ENCODE assay signal across 14 cellular contexts in genomic region chr12:24595652-24596235, GRCh38.
DNase-seq lines count a peak whose midpoint lies in the region; ATAC-seq and TF ChIP-seq lines count a peak whose summit lies in the region.
"Had no signal": no experiment of that assay in that cellular context is flagged by ENCODE, and none has a peak within 500 bp of the region (broad histone marks: within the 10 kb centered on the region; RNA-seq: fewer than 3 reads in every experiment).

No MANE protein-coding gene starts in this region.

- H3F3A ChIP-seq in neural progenitor cell (ENCODE audit: low read depth): peaks cover 2% of the 10 kb centered on the region

- POLR2A ChIA-PET in CD4-positive, alpha-beta T cell (lab: Charles Lee): no interaction called here

- WGBS in upper lobe of left lung, 2 donors: 69 to 74% methylated on average over 3 of the region's 3 CpGs

- no peaks in the 10 kb centered on the region for H3K79me2 ChIP-seq in neural progenitor cell (ENCODE audit: low read depth)

- TF ChIP-seq POLR2A in upper lobe of left lung (IDR thresholded peaks at IDR 0.05): no peak

- H3K4me1 ChIP-seq in neural progenitor cell (peaks cover 13% of the 10 kb centered on the region), upper lobe of left lung (no peaks in the 10 kb centered on the region)

- no peak overlapping the region for H3K27ac Mint-ChIP-seq in neural progenitor cell
- no peak overlapping the region for H3K27ac Mint-ChIP-seq in CD4-positive, alpha-beta T cell
- H3K27ac Mint-ChIP-seq: activated T-helper 2 cell treated with anti-CD3 and anti-CD28 coated beads, Interferon-gamma antibody, Interleukin-2, Interleukin-4, amounts not matched to agents 10 μg/mL and 5 μg/mL and 100 μg/mL, durations not matched to agents 14 hours and 24 hours and 36 hours; T-cell had no signal

- CTCF ChIA-PET in CD4-positive, alpha-beta T cell (lab: Charles Lee): no interaction called here

- no peaks in the 10 kb centered on the region for H3K36me3 ChIP-seq in neural progenitor cell
- H3K36me3 ChIP-seq in upper lobe of left lung: no peaks in the 10 kb centered on the region

- intact Hi-C loops in CD4-positive, alpha-beta T cell (cut with DNase I, micrococcal nuclease): no loop called here

- H3K9me3 ChIP-seq in neural progenitor cell (ENCODE audit: low read depth) (no peaks in the 10 kb centered on the region), upper lobe of left lung (no peaks in the 10 kb centered on the region)
- H3K9me3 ChIP-seq in CD4-positive, alpha-beta T cell (ENCODE audit: control insufficient read depth, low read length): no peaks in the 10 kb centered on the region

- H3K27ac ChIP-seq in neural progenitor cell (no peak overlapping the region), upper lobe of left lung (no peak overlapping the region)
- H3K27ac ChIP-seq in CD4-positive, alpha-beta T cell (ENCODE audit: low read depth, low read length): no peak overlapping the region

- peaks cover 19% of the 10 kb centered on the region for H3K4me1 Mint-ChIP-seq in neural progenitor cell
- H3K4me1 Mint-ChIP-seq in CD4-positive, alpha-beta T cell (ENCODE audit: low read depth): no peaks in the 10 kb centered on the region
- H3K4me1 Mint-ChIP-seq: T-cell had no signal

- H4K20me1 ChIP-seq in neural progenitor cell (ENCODE audit: low read depth): no peaks in the 10 kb centered on the region

- TF ChIP-seq CTCF in choroid plexus epithelial cell (conservative IDR thresholded peaks at IDR 0.05; ENCODE audit: low read depth, low read length) (peak; percentile 76), neural progenitor cell (IDR thresholded peaks at IDR 0.05) (peak; percentile 55), upper lobe of left lung (IDR thresholded peaks at IDR 0.05) (no peak)
- TF ChIP-seq CTCF in CD4-positive, alpha-beta T cell (IDR thresholded peaks at IDR 0.05): no peak

- TF ChIP-seq EP300 in upper lobe of left lung (IDR thresholded peaks at IDR 0.05): no peak

- no peaks in the 10 kb centered on the region for H3K27me3 Mint-ChIP-seq in neural progenitor cell (ENCODE audit: insufficient read depth, low read depth)
- H3K27me3 Mint-ChIP-seq in CD4-positive, alpha-beta T cell: no peaks in the 10 kb centered on the region
- H3K27me3 Mint-ChIP-seq: T-cell had no signal

- no peak overlapping the region for H3K4me2 ChIP-seq in neural progenitor cell

- no peaks in the 10 kb centered on the region for H3K36me3 Mint-ChIP-seq in neural progenitor cell
- no peaks in the 10 kb centered on the region for H3K36me3 Mint-ChIP-seq in CD4-positive, alpha-beta T cell (ENCODE audit: low read depth)
- H3K36me3 Mint-ChIP-seq: T-cell had no signal

- peak; percentile 63 for ATAC-seq in GM18868 (IDR thresholded peaks at IDR 0.05; ENCODE audit: unreplicated experiment)
- no peak for ATAC-seq in upper lobe of left lung (ENCODE audit: low FRiP score in 2 of 2)
- no peak for ATAC-seq in CD4-positive, alpha-beta T cell (ENCODE audit: poor library complexity)
- ATAC-seq in HG03095 (IDR thresholded peaks at IDR 0.05; ENCODE audit: unreplicated experiment): no peak
- ATAC-seq: T-cell had no signal

- H3K9me3 Mint-ChIP-seq in neural progenitor cell: no peaks in the 10 kb centered on the region
- H3K9me3 Mint-ChIP-seq in CD4-positive, alpha-beta T cell: no peaks in the 10 kb centered on the region
- H3K9me3 Mint-ChIP-seq: activated T-helper 2 cell treated with anti-CD3 and anti-CD28 coated beads, Interferon-gamma antibody, Interleukin-2, Interleukin-4, amounts not matched to agents 10 μg/mL and 5 μg/mL and 100 μg/mL, durations not matched to agents 14 hours and 24 hours and 36 hours; T-cell had no signal

- no peak overlapping the region for H3K9ac ChIP-seq in neural progenitor cell

- DNase-seq in NAMALWA (ENCODE audit: low spot score): peak; percentile 92
- DNase-seq in choroid plexus epithelial cell (ENCODE audit: low read depth): peak; percentile 74
- no peak for DNase-seq in neural progenitor cell (ENCODE audit: low spot score)
- no peak for DNase-seq in upper lobe of left lung
- no peak for DNase-seq in foreskin melanocyte
- DNase-seq in CD4-positive, alpha-beta T cell: no peak
- DNase-seq: effector memory CD4-positive, alpha-beta T cell; islet precursor cell; NCI-H2081 treated with DMSO at 0.1 percent for 48 hours; stimulated activated CD8-positive, alpha-beta memory T cell treated with anti-CD3 and anti-CD28 coated beads, Interleukin-4, amount 100 ng/mL, for 48 hours; T-cell had no signal

- no peak overlapping the region for H3K4me3 Mint-ChIP-seq in neural progenitor cell
- no peak overlapping the region for H3K4me3 Mint-ChIP-seq in CD4-positive, alpha-beta T cell
- H3K4me3 Mint-ChIP-seq: T-cell had no signal

- H2AFZ ChIP-seq in neural progenitor cell (replicated peaks): no peak overlapping the region

- no peaks in the 10 kb centered on the region for H3K27me3 ChIP-seq in neural progenitor cell
- H3K27me3 ChIP-seq in upper lobe of left lung: no peaks in the 10 kb centered on the region
- H3K27me3 ChIP-seq in CD4-positive, alpha-beta T cell (ENCODE audit: control insufficient read depth, insufficient read depth, low read length): no peaks in the 10 kb centered on the region

- H3K4me3 ChIP-seq in choroid plexus epithelial cell (ENCODE audit: low read depth, low read length) (no peak overlapping the region), neural progenitor cell (no peak overlapping the region), upper lobe of left lung (no peak overlapping the region)

Comparison
In these comparisons a context has a peak if more than half of its experiments do, and no peak if none do; other contexts are left out.
1. DNase-seq: peak in NAMALWA (single experiment) and choroid plexus epithelial cell (single experiment); none in neural progenitor cell (single experiment), upper lobe of left lung (0 of 2), foreskin melanocyte (single experiment) and CD4-positive, alpha-beta T cell (0 of 10).
2. CTCF ChIP-seq: peak in choroid plexus epithelial cell (single experiment) and neural progenitor cell (single experiment); none in upper lobe of left lung (0 of 6) and CD4-positive, alpha-beta T cell (single experiment).